Comparison of ENCODE assay signal across 9 cellular contexts in the genomic region with DNA sequence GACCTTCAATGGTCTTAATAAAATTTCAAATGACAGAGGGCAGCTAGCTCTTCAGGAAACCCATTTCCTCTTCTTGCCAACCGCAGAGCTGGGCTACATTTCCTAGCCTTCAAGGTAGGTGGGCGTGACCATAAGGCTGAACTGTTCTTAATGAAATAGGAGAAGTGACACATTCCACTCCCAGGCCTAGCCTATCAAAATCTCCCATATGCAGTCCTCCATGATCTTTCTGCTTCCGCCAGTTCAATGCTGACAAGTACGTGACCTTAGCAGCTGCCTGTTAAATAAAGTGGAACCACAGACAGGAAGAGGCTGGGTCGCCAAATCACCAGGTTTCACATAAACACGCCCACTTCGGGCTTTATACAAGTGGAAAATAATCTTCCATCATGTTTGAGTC. TPM values are rescaled to one million over a fixed set of nuclear protein-coding genes. Genes with fewer than 3 reads are reported as not detected.
DNase-seq lines count a peak whose midpoint lies in the region; ATAC-seq and TF ChIP-seq lines count a peak whose summit lies in the region.
"Had no signal": no experiment of that assay in that cellular context is flagged by ENCODE, and none has a peak within 500 bp of the region (broad histone marks: within the 10 kb centered on the region; RNA-seq: fewer than 3 reads in every experiment).

No MANE protein-coding gene starts in this region.

- H3K27ac Mint-ChIP-seq in IgD-negative memory B cell, result peak overlapping the region; percentile 4 to 82 (median 75)
- peak overlapping the region; percentile 92 for H3K27ac Mint-ChIP-seq in activated CD8-positive, alpha-beta T cell treated with anti-CD3 and anti-CD28 coated beads for 36 hours

- H3K9me3 ChIP-seq in BLaER1 treated with 17β-estradiol and CSF1 and Interleukin-3, amounts not matched to agents 10 nM and 100 nM (replicated peaks in 1 of 11), result peaks cover 0 to 16% (median under 1%) of the 10 kb centered on the region in 11 experiments; a peak in 10 of 22 replicates
- H3K9me3 ChIP-seq in psoas muscle, result no peaks in the 10 kb centered on the region
- H3K9me3 ChIP-seq: pancreas had no signal

- WGBS in psoas muscle, 3 donors, result 52 to 73% (median 58%) methylated on average over 7 of the region's 7 CpGs

- peak; percentile 90 for DNase-seq in activated CD8-positive, alpha-beta T cell treated with anti-CD3 and anti-CD28 coated beads for 36 hours
- no peak for DNase-seq in psoas muscle
- no peak for DNase-seq in NCI-H446 treated with DMSO at 0.1 percent for 48 hours (lab: John Stamatoyannopoulos, UW)
- DNase-seq in NCI-H2227 treated with DMSO at 0.1 percent for 48 hours (lab: John Stamatoyannopoulos, UW), result no peak
- no peak for DNase-seq in HK-2 (ENCODE audit: unreplicated experiment)
- DNase-seq: pancreas had no signal

- CTCF ChIA-PET in activated CD8-positive, alpha-beta T cell treated with anti-CD3 and anti-CD28 coated beads for 36 hours (lab: Charles Lee), result interaction anchor here (2.5 to 3.1 kb wide), 2 partner anchors 32 to 56 kb away, joined by 12 to 19 read pairs; no protein-coding TSS in a partner anchor

- POLR2A ChIA-PET in activated CD8-positive, alpha-beta T cell treated with anti-CD3 and anti-CD28 coated beads for 36 hours (lab: Charles Lee), result interaction anchor here (0.9 to 1.8 kb wide), 3 partner anchors 11 to 81 kb away, joined by 3 to 4 read pairs (median 3); partner anchors contain the start of genes SERPINE2 and WDFY1

- peak overlapping the region in 6 of 10 experiments; percentile 10 to 46 (median 33); a peak in 9 of 20 replicates for H3K4me3 ChIP-seq in BLaER1 treated with 17β-estradiol and CSF1 and Interleukin-3, amounts not matched to agents 10 nM and 100 nM
- H3K4me3 ChIP-seq in psoas muscle, result no peak overlapping the region
- H3K4me3 ChIP-seq: pancreas had no signal

- peaks cover 0 to 9% (median under 1%) of the 10 kb centered on the region in 11 experiments; a peak in 6 of 22 replicates for H3K36me3 ChIP-seq in BLaER1 treated with 17β-estradiol and CSF1 and Interleukin-3, amounts not matched to agents 10 nM and 100 nM
- H3K36me3 ChIP-seq in psoas muscle (ENCODE audit: insufficient read depth in 1 of 2, low read depth in 1 of 2), result no peaks in the 10 kb centered on the region
- H3K36me3 ChIP-seq: pancreas had no signal

- peaks cover 20 to 60% (median 45%) of the 10 kb centered on the region in 10 experiments for H3K4me1 ChIP-seq in BLaER1 treated with 17β-estradiol and CSF1 and Interleukin-3, amounts not matched to agents 10 nM and 100 nM
- peaks cover 15% of the 10 kb centered on the region for H3K4me1 ChIP-seq in psoas muscle
- H3K4me1 ChIP-seq: pancreas had no signal

- H3K27ac ChIP-seq in BLaER1 treated with 17β-estradiol and CSF1 and Interleukin-3, amounts not matched to agents 10 nM and 100 nM, result peak overlapping the region in 10 of 11 experiments; percentile 32 to 76 (median 66); a peak in 19 of 22 replicates
- no peak overlapping the region for H3K27ac ChIP-seq in psoas muscle
- H3K27ac ChIP-seq: pancreas had no signal

- intact Hi-C loops in activated CD8-positive, alpha-beta T cell treated with anti-CD3 and anti-CD28 coated beads for 36 hours (cut with micrococcal nuclease), result no loop called here
- intact Hi-C loops in psoas muscle (cut with DNase I), result no loop called here

- H3K9me3 Mint-ChIP-seq in IgD-negative memory B cell, result no peaks in the 10 kb centered on the region
- peaks cover 23% of the 10 kb centered on the region for H3K9me3 Mint-ChIP-seq in activated CD8-positive, alpha-beta T cell treated with anti-CD3 and anti-CD28 coated beads for 36 hours

- no peaks in the 10 kb centered on the region for H3K36me3 Mint-ChIP-seq in IgD-negative memory B cell
- H3K36me3 Mint-ChIP-seq in activated CD8-positive, alpha-beta T cell treated with anti-CD3 and anti-CD28 coated beads for 36 hours (ENCODE audit: low read depth), result peaks cover 47% of the 10 kb centered on the region

- peak overlapping the region; percentile 1 to 81 (median 46) for H3K4me3 Mint-ChIP-seq in IgD-negative memory B cell
- H3K4me3 Mint-ChIP-seq in activated CD8-positive, alpha-beta T cell treated with anti-CD3 and anti-CD28 coated beads for 36 hours, result peak overlapping the region; percentile 59

- H3K4me1 Mint-ChIP-seq in IgD-negative memory B cell, result peaks cover 21 to 29% (median 22%) of the 10 kb centered on the region in 3 donors
- peaks cover 81% of the 10 kb centered on the region for H3K4me1 Mint-ChIP-seq in activated CD8-positive, alpha-beta T cell treated with anti-CD3 and anti-CD28 coated beads for 36 hours (ENCODE audit: low read depth)

- ATAC-seq in GM21390 (IDR thresholded peaks at IDR 0.05; ENCODE audit: unreplicated experiment) (peak; percentile 94), psoas muscle (peak in 3 of 4 donors; percentile 30 to 45 (median 42))
- peak; percentile 95 for ATAC-seq in activated CD8-positive, alpha-beta T cell treated with anti-CD3 and anti-CD28 coated beads for 36 hours

- H3K4me2 ChIP-seq in BLaER1 treated with 17β-estradiol and CSF1 and Interleukin-3, amounts not matched to agents 10 nM and 100 nM, result peak overlapping the region; percentile 73 to 90 (median 82)

- TF ChIP-seq CTCF in activated CD8-positive, alpha-beta T cell treated with anti-CD3 and anti-CD28 coated beads for 36 hours (IDR thresholded peaks at IDR 0.05), result no peak
- no peak for TF ChIP-seq CTCF in psoas muscle (IDR thresholded peaks at IDR 0.05)

- peak overlapping the region in 3 of 11 experiments; percentile 16 to 54 (median 46); a peak in 2 of 22 replicates for H3K9ac ChIP-seq in BLaER1 treated with 17β-estradiol and CSF1 and Interleukin-3, amounts not matched to agents 10 nM and 100 nM

- H4K20me1 ChIP-seq in BLaER1 treated with 17β-estradiol and CSF1 and Interleukin-3, amounts not matched to agents 10 nM and 100 nM, result peaks cover 0 to 15% (median 0%) of the 10 kb centered on the region in 11 experiments; a peak in 2 of 22 replicates

- no peaks in the 10 kb centered on the region for H3K27me3 ChIP-seq in BLaER1 treated with 17β-estradiol and CSF1 and Interleukin-3, amounts not matched to agents 10 nM and 100 nM
- no peaks in the 10 kb centered on the region for H3K27me3 ChIP-seq in psoas muscle (ENCODE audit: insufficient read depth in 3 of 3, low read length in 2 of 3)
- H3K27me3 ChIP-seq: pancreas had no signal

- H3K27me3 Mint-ChIP-seq in IgD-negative memory B cell, result no peaks in the 10 kb centered on the region
- no peaks in the 10 kb centered on the region for H3K27me3 Mint-ChIP-seq in activated CD8-positive, alpha-beta T cell treated with anti-CD3 and anti-CD28 coated beads for 36 hours

RNA-seq across cellular contexts. Expression of gene SERPINE2, which starts 13.2 kb away (rescaled TPM):
- 2.9 TPM for polyA plus RNA-seq in IgD-negative memory B cell
- total RNA-seq in activated CD8-positive, alpha-beta T cell treated with anti-CD3 and anti-CD28 coated beads for 36 hours, result 10 to 100 TPM; 40.4 to 42.4 TPM
- total RNA-seq in psoas muscle, result 10 to 100 TPM in 2 of 4 donors, 1 to 10 TPM in 2; 2.1 to 20.8 (median 8.8) TPM
- polyA plus RNA-seq in psoas muscle, result 1 to 10 TPM; 2.1 to 2.7 (median 2.4) TPM

Comparison
In these comparisons a context has a peak if more than half of its experiments do, and no peak if none do; other contexts are left out.
1. ATAC-seq: peak in every context shown above with its lines; median percentile 95 in activated CD8-positive, alpha-beta T cell treated with anti-CD3 and anti-CD28 coated beads for 36 hours; 94 in GM21390; 42 in psoas muscle.